Comparison of ENCODE assay signal across 7 cellular contexts in the genomic region with DNA sequence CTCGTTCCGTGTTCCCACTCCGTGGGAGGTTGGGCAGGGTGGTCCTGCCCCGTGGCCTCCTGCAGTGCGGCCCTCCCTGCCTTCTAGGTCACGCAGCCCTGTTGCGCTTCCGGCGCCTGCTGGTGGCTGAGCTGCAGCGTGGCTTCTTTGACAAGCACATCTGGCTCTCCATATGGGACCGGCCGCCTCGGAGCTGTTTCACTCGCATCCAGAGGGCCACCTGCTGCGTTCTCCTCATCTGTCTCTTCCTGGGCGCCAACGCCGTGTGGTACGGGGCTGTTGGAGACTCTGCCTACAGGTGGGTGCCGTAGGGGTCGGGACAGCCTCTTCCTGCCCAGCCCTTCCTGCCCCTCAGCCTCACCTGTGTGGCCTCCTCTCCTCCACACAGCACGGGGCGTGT. TPM values are rescaled to one million over a fixed set of nuclear protein-coding genes. Genes with fewer than 3 reads are reported as not detected.
DNase-seq lines count a peak whose midpoint lies in the region; ATAC-seq, FAIRE-seq and TF ChIP-seq lines count a peak whose summit lies in the region.
"Not testable (repeated sequence)": the region's sequence is repeated elsewhere in the genome, so short reads cannot be mapped to it uniquely, and the experiment has no call there.

No MANE protein-coding gene starts in this region.

- not testable (repeated sequence) for H3K9me3 ChIP-seq in RWPE2 (ENCODE audit: severe bottlenecking); K562 (replicated peaks; ENCODE audit: control insufficient read depth, insufficient read depth, low read depth, low read length); right cardiac atrium (ENCODE audit: control insufficient read depth, low read length); spleen; upper lobe of right lung

- CTCF ChIA-PET in K562 (lab: Yijun Ruan, JAX; ENCODE audit: low intra/inter-chr PET ratio): not testable (repeated sequence)

- not testable (repeated sequence) for H3K79me2 ChIP-seq in K562 (ENCODE audit: control insufficient read depth, insufficient read depth, low read length)

- in situ Hi-C loops in K562 (cut with MboI): not testable (repeated sequence)

- not testable (repeated sequence) for ATAC-seq in RWPE2 (ENCODE audit: low read depth); K562; Right ventricle myocardium superior (ENCODE audit: poor library complexity); right cardiac atrium; upper lobe of right lung

- not testable (repeated sequence) for H3K9me1 ChIP-seq in K562 (ENCODE audit: control insufficient read depth, insufficient read depth, low read length)

- 70% methylated on average over 8 of the region's 23 CpGs for WGBS in K562 (ENCODE audit: insufficient coverage, low coverage, missing lambda C conversion rate)
- WGBS in right cardiac atrium: 94% methylated on average over 12 of the region's 23 CpGs
- WGBS in spleen, 5 donors: 90 to 94% (median 93%) methylated on average over 6 to 13 of the region's 23 CpGs; no CpG with 5 or more reads in 2 of the 5 donors

- not testable (repeated sequence) for H2AFZ ChIP-seq in K562 (ENCODE audit: low read depth, low read length)

- H3K4me3 ChIP-seq in RWPE2 (ENCODE audit: severe bottlenecking); K562; right cardiac atrium (ENCODE audit: low read length); spleen; upper lobe of right lung: not testable (repeated sequence)

- H3K4me1 ChIP-seq in RWPE2 (ENCODE audit: insufficient read depth, poor library complexity, severe bottlenecking); K562 (replicated peaks in 1 of 2; ENCODE audit: control insufficient read depth in 2 of 2, insufficient read depth in 2 of 2, low read length in 2 of 2); right cardiac atrium (ENCODE audit: control insufficient read depth, insufficient read depth, low read length); spleen; upper lobe of right lung: not testable (repeated sequence)

- H3K27me3 ChIP-seq in RWPE2 (ENCODE audit: insufficient read depth, poor library complexity, severe bottlenecking); K562 (ENCODE audit: control insufficient read depth in 2 of 2, insufficient read depth in 2 of 2, low read length in 2 of 2); right cardiac atrium (ENCODE audit: control insufficient read depth, insufficient read depth); spleen (replicated peaks in 1 of 7); upper lobe of right lung: not testable (repeated sequence)

- BruUV-seq in K562 (replicated peaks; lab: Mats Ljungman, UMichigan): TSS peak; percentile 37

- POLR2A ChIA-PET in K562 (lab: Yijun Ruan, JAX): not testable (repeated sequence)

- intact Hi-C loops in K562 (cut with micrococcal nuclease); Right ventricle myocardium superior (cut with DNase I); right cardiac atrium (cut with DNase I); spleen (cut with DNase I; ENCODE audit: low total_unique reads); upper lobe of right lung (cut with DNase I): not testable (repeated sequence)

- not testable (repeated sequence) for H4K20me1 ChIP-seq in K562 (replicated peaks; ENCODE audit: control insufficient read depth, insufficient read depth, low read length)

- not testable (repeated sequence) for TF ChIP-seq RAD21 in K562 (CRISPR knock-in tag; conservative IDR thresholded peaks at IDR 0.05 in 1 of 2, IDR thresholded peaks at IDR 0.05 in 1 of 2)

- H3K27ac ChIP-seq in RWPE2 (ENCODE audit: poor library complexity, severe bottlenecking); K562 (ENCODE audit: extremely low read depth, low read depth, low read length); right cardiac atrium (ENCODE audit: low read length); spleen; upper lobe of right lung: not testable (repeated sequence)

- DNase-seq in RWPE2 (ENCODE audit: low spot score): peak; percentile 32
- not testable (repeated sequence) for DNase-seq in K562 (ENCODE audit: extremely low read depth in 1 of 4, low spot score in 3 of 4)
- peak; percentile 20 for DNase-seq in Right ventricle myocardium superior
- DNase-seq in right cardiac atrium: peak in 2 of 3 donors; percentile 7 to 28
- DNase-seq in mesenteric fat pad (ENCODE audit: low spot score): peak; percentile 12
- peak; percentile 64 for DNase-seq in spleen
- DNase-seq in upper lobe of right lung: peak; percentile 20

- H3K9ac ChIP-seq in K562 (ENCODE audit: insufficient read depth in 1 of 2, low read depth in 2 of 2, low read length in 2 of 2): not testable (repeated sequence)

- not testable (repeated sequence) for H3K4me2 ChIP-seq in K562 (ENCODE audit: insufficient read depth, low read length)

- not testable (repeated sequence) for TF ChIP-seq CTCF in RWPE2 (IDR thresholded peaks at IDR 0.05; ENCODE audit: poor library complexity, severe bottlenecking); K562 (IDR thresholded peaks at IDR 0.05 in 2 of 3, conservative IDR thresholded peaks at IDR 0.05 in 1 of 3; ENCODE audit: insufficient read depth in 2 of 3, low read depth in 1 of 3, low read length in 3 of 3); spleen (IDR thresholded peaks at IDR 0.05 in 8 of 11, conservative IDR thresholded peaks at IDR 0.05 in 3 of 11); upper lobe of right lung (IDR thresholded peaks at IDR 0.05)

- not testable (repeated sequence) for TF ChIP-seq EP300 in K562 (IDR thresholded peaks at IDR 0.05; ENCODE audit: low read length)

- TF ChIP-seq POLR2A in K562 (conservative IDR thresholded peaks at IDR 0.05); spleen (IDR thresholded peaks at IDR 0.05): not testable (repeated sequence)

- H3K36me3 ChIP-seq in RWPE2 (ENCODE audit: low read depth); K562 (ENCODE audit: control insufficient read depth, insufficient read depth, low read length); spleen; upper lobe of right lung: not testable (repeated sequence)

- not testable (repeated sequence) for FAIRE-seq in K562 (lab: Jason Lieb, UNC)

RNA-seq across cellular contexts. Expression of gene NPIPA7, which starts 47.5 kb away (rescaled TPM):
- total RNA-seq in K562 (2011; cell fraction: chromatin; rRNA removed; ENCODE audit: low replicate concordance): 54.7 and 103 TPM in 2 replicates
- 10.9 and 14.5 TPM in 2 replicates for total RNA-seq in K562 (2011; cell fraction: nucleolus; rRNA removed)
- total RNA-seq in K562 (2011; cell fraction: nucleoplasm; rRNA removed): 39.4 and 42.4 TPM in 2 replicates
- 0.86 and 2.2 TPM in 2 replicates for total RNA-seq in K562 (2014; rRNA removed)
- 3.2 and 3.5 TPM in 2 replicates for total RNA-seq in K562 (2014; rRNA removed; fragmentation: Illumina TruSeq; extraction: Trizol)
- total RNA-seq in K562 (2015; rRNA removed; fragmentation: Illumina TruSeq; extraction: Trizol): 4.4 and 5.4 TPM in 2 replicates
- total RNA-seq in K562 (2021): 2.8 and 3.2 TPM in 2 replicates
- polyA plus RNA-seq in K562 (2011; rRNA removed): 14.7 and 19.0 TPM in 2 replicates
- 7.9 and 9.6 TPM in 2 replicates for polyA plus RNA-seq in K562 (2011; cell fraction: cytosol; rRNA removed)
- 36.8 and 51.6 TPM in 2 replicates for polyA plus RNA-seq in K562 (2011; cell fraction: nucleus; rRNA removed)
- 7.1 and 13.3 TPM in 2 replicates for polyA plus RNA-seq in K562 (2012)
- 10.3 and 13.7 TPM in 2 replicates for polyA plus RNA-seq in K562 (2014; fragmentation: Illumina TruSeq; extraction: Trizol)
- polyA plus RNA-seq in K562 (2014; fragmentation: Nextera tagmentation; extraction: Ambion mirVana): 1 to 10 TPM; 6.8 to 9.8 TPM
- polyA plus RNA-seq in K562 (2014; rRNA removed): 2.5 and 4.3 TPM in 2 replicates
- 2.8 and 2.9 TPM in 2 replicates for polyA minus RNA-seq in K562 (2011; rRNA and poly(A)+ RNA removed)
- polyA minus RNA-seq in K562 (2011; cell fraction: cytosol; rRNA and poly(A)+ RNA removed): not detected in 2 replicates
- polyA minus RNA-seq in K562 (2011; cell fraction: nucleus; rRNA and poly(A)+ RNA removed): 0.40 and 2.3 TPM in 2 replicates
- 3.0 TPM for total RNA-seq in Right ventricle myocardium superior
- total RNA-seq in right cardiac atrium: 1 to 10 TPM; 2.2 to 5.1 (median 3.2) TPM
- 7.4 TPM for polyA plus RNA-seq in right cardiac atrium
- total RNA-seq in mesenteric fat pad: 7.8 TPM
- total RNA-seq in spleen: 10 to 100 TPM in 2 of 7 donors, 1 to 10 TPM in 5; 4.6 to 11.7 (median 7.1) TPM
- polyA plus RNA-seq in spleen: 10 to 100 TPM; 17.4 to 21.4 (median 18.1) TPM
- 7.7 TPM for total RNA-seq in upper lobe of right lung
